ENCODE assay signal across 8 cellular contexts in genomic region chr1:156489166-156489934, GRCh38. TPM values are rescaled to one million over a fixed set of nuclear protein-coding genes. Genes with fewer than 3 reads are reported as not detected.
DNase-seq lines count a peak whose midpoint lies in the region; ATAC-seq and TF ChIP-seq lines count a peak whose summit lies in the region.

No MANE protein-coding gene starts in this region.

- ATAC-seq in HG03280 (IDR thresholded peaks at IDR 0.05; ENCODE audit: unreplicated experiment): peak; percentile 21

- H2AFZ ChIP-seq in OCI-LY3 (ENCODE audit: low read depth, low read length): no peak overlapping the region

- no peaks in the 10 kb centered on the region for H3K9me3 Mint-ChIP-seq in activated naive CD8-positive, alpha-beta T cell (ENCODE audit: low read depth)

- H3K36me3 ChIP-seq in OCI-LY3 (replicated peaks; ENCODE audit: low read depth, low read length) (peaks cover 9% of the 10 kb centered on the region), spleen (peaks cover 0 to 18% (median 0%) of the 10 kb centered on the region in 6 donors)

- H3K27me3 Mint-ChIP-seq in activated naive CD8-positive, alpha-beta T cell: no peaks in the 10 kb centered on the region

- H3K4me1 ChIP-seq in OCI-LY3 (ENCODE audit: low read length) (peaks cover 80% of the 10 kb centered on the region), spleen (peaks cover 73 to 100% (median 96%) of the 10 kb centered on the region in 6 donors)

- H3K27me3 ChIP-seq in OCI-LY3 (ENCODE audit: low read depth, low read length) (no peaks in the 10 kb centered on the region), spleen (replicated peaks in 1 of 7) (no peaks in the 10 kb centered on the region)

- TF ChIP-seq CTCF in OCI-LY3 (IDR thresholded peaks at IDR 0.05; ENCODE audit: low read depth, low read length) (no peak; the same call in 1 of the 2 replicates), spleen (IDR thresholded peaks at IDR 0.05 in 8 of 11, conservative IDR thresholded peaks at IDR 0.05 in 3 of 11) (peak in 2 of 11 experiments; percentile 19 to 25)

- H3K79me2 ChIP-seq in OCI-LY3 (ENCODE audit: low read length): peaks cover 97% of the 10 kb centered on the region

- peaks cover 66% of the 10 kb centered on the region for H4K20me1 ChIP-seq in OCI-LY3 (ENCODE audit: insufficient read depth, low read length)

- H3K4me2 ChIP-seq in OCI-LY3 (ENCODE audit: low read length): peak overlapping the region; percentile 96

- H3K36me3 Mint-ChIP-seq in activated naive CD8-positive, alpha-beta T cell: no peaks in the 10 kb centered on the region

- H3K27ac Mint-ChIP-seq in activated naive CD8-positive, alpha-beta T cell: peak overlapping the region; percentile 95

- peaks cover 84% of the 10 kb centered on the region for H3K4me1 Mint-ChIP-seq in activated naive CD8-positive, alpha-beta T cell (ENCODE audit: low read depth)

- peak overlapping the region; percentile 68 for H3K9ac ChIP-seq in OCI-LY3 (ENCODE audit: low read length)

- H3K4me3 ChIP-seq in OCI-LY3 (ENCODE audit: low read length) (peak overlapping the region; percentile 68), spleen (peak overlapping the region in 4 of 8 donors; percentile 3 to 54 (median 10))

- H3K27ac ChIP-seq in OCI-LY3 (ENCODE audit: low read length) (peak overlapping the region; percentile 83), spleen (peak overlapping the region; percentile 58 to 100 (median 75))

- WGBS in spleen, 5 donors: 17 to 22% (median 21%) methylated on average over 12 of the region's 12 CpGs

- no peaks in the 10 kb centered on the region for H3K9me3 ChIP-seq in OCI-LY3 (ENCODE audit: insufficient read depth, low read length)
- no peaks in the 10 kb centered on the region for H3K9me3 ChIP-seq in spleen

- intact Hi-C loops in spleen (cut with DNase I; ENCODE audit: low total_unique reads): loop anchor here (10.0 kb wide), 1 partner anchor 115 kb away; the partner anchor contains the start of gene GPATCH4

- TF ChIP-seq POLR2A in spleen (IDR thresholded peaks at IDR 0.05): no peak

- peak overlapping the region; percentile 79 for H3K4me3 Mint-ChIP-seq in activated naive CD8-positive, alpha-beta T cell

- peak; percentile 34 for DNase-seq in NCI-H2029 (lab: John Stamatoyannopoulos, UW)
- no peak for DNase-seq in NCI-H2029 treated with DMSO at 0.1 percent for 48 hours (lab: John Stamatoyannopoulos, UW)
- DNase-seq in hypothalamus (lab: John Stamatoyannopoulos, UW): peak in 37 of 51 donors; percentile 24 to 84 (median 53)
- no peak for DNase-seq in spleen
- DNase-seq in amniotic stem cell (lab: John Stamatoyannopoulos, UW): no peak

RNA-seq across cellular contexts. Expression of gene MEF2D, which starts 11.2 kb away (rescaled TPM):
- total RNA-seq in spleen: 100 to 1,000 TPM in 1 of 7 donors, 10 to 100 TPM in 6; 56.0 to 103 (median 71.4) TPM
- 10 to 100 TPM in 1 of 3 donors, 1 to 10 TPM in 2; 7.4 to 22.5 (median 7.6) TPM for polyA plus RNA-seq in spleen

Comparison
In these comparisons a context has a peak if more than half of its experiments do, and no peak if none do; other contexts are left out.
1. DNase-seq: peak in NCI-H2029 (single experiment) and hypothalamus (37 of 51); none in NCI-H2029 treated with DMSO at 0.1 percent for 48 hours (single experiment), spleen (single experiment) and amniotic stem cell (single experiment).